ENCODE assay signal across 8 cellular contexts in genomic region chr9:124774131-124774978, GRCh38. TPM values are rescaled to one million over a fixed set of nuclear protein-coding genes. Genes with fewer than 3 reads are reported as not detected.
DNase-seq lines count a peak whose midpoint lies in the region; ATAC-seq and TF ChIP-seq lines count a peak whose summit lies in the region.

No MANE protein-coding gene starts in this region.

- H3K79me2 ChIP-seq in MM.1S (ENCODE audit: low read length), result no peaks in the 10 kb centered on the region

- H3K27me3 ChIP-seq in MM.1S (replicated peaks; ENCODE audit: insufficient read depth, low read length) (peaks cover 15% of the 10 kb centered on the region), upper lobe of right lung (peaks cover 6% of the 10 kb centered on the region)

- no peaks in the 10 kb centered on the region for H3K36me3 ChIP-seq in MM.1S (replicated peaks; ENCODE audit: insufficient read depth, low read length)
- no peaks in the 10 kb centered on the region for H3K36me3 ChIP-seq in upper lobe of right lung

- no peaks in the 10 kb centered on the region for H3K9me3 ChIP-seq in MM.1S (replicated peaks; ENCODE audit: insufficient read depth, low read length)
- no peaks in the 10 kb centered on the region for H3K9me3 ChIP-seq in upper lobe of right lung

- H3K27ac ChIP-seq in MM.1S (ENCODE audit: low read length) (no peak overlapping the region), upper lobe of right lung (no peak overlapping the region)

- no peak overlapping the region for H3K9ac ChIP-seq in MM.1S (ENCODE audit: low read length)

- no peaks in the 10 kb centered on the region for H4K20me1 ChIP-seq in MM.1S (ENCODE audit: insufficient read depth, low read length)

- H3K9me2 ChIP-seq in MM.1S (replicated peaks; ENCODE audit: insufficient read depth, low read length), result no peaks in the 10 kb centered on the region

- TF ChIP-seq CTCF in MM.1S (IDR thresholded peaks at IDR 0.05; ENCODE audit: low read length) (peak; percentile 71), upper lobe of right lung (IDR thresholded peaks at IDR 0.05) (peak; percentile 84)

- H3F3A ChIP-seq in MM.1S (ENCODE audit: insufficient read depth, low read length), result peaks cover 9% of the 10 kb centered on the region; the same call in 1 of the 2 replicates

- H3K4me2 ChIP-seq in MM.1S (ENCODE audit: low read depth, low read length), result no peak overlapping the region

- DNase-seq in DMS79 treated with DMSO at 0.1 percent for 48 hours (lab: John Stamatoyannopoulos, UW) (peak; percentile 53), DMS79 (lab: John Stamatoyannopoulos, UW) (no peak), MM.1S (peak; percentile 66), SK-MEL-5 (ENCODE audit: low read depth, low spot score) (peak; percentile 87), globus pallidus (ENCODE audit: low spot score) (peak; percentile 77), posterior cingulate gyrus (peak; percentile 65 to 97 (median 86)), upper lobe of right lung (peak; percentile 88)
- DNase-seq in activated naive CD4-positive, alpha-beta T cell (lab: John Stamatoyannopoulos, UW), result peak; percentile 62 to 77 (median 72)

- ATAC-seq in upper lobe of right lung, result peak; percentile 62

- in situ Hi-C loops in SK-MEL-5 (cut with HindIII; ENCODE audit: low pct_unique_long_range_greater_than_20kb, low sequenced_read_pairs), result loop anchor here (25.0 kb wide), 1 partner anchor 113 kb away; no protein-coding TSS in a partner anchor

- intact Hi-C loops in posterior cingulate gyrus (cut with DNase I), result loop anchor here (1.0 to 10.0 kb wide), 2 partner anchors 370 to 600 kb away; partner anchors contain the start of gene SCAI
- intact Hi-C loops in upper lobe of right lung (cut with DNase I), result no loop called here

- no peak overlapping the region for H2AFZ ChIP-seq in MM.1S (ENCODE audit: low read length)

- H3K4me1 ChIP-seq in MM.1S (ENCODE audit: low read length), result peaks cover 10% of the 10 kb centered on the region; the same call in 1 of the 2 replicates
- H3K4me1 ChIP-seq in upper lobe of right lung, result peaks cover 20% of the 10 kb centered on the region

- H3K4me3 ChIP-seq in MM.1S (ENCODE audit: low read length), result no peak overlapping the region
- no peak overlapping the region for H3K4me3 ChIP-seq in upper lobe of right lung

RNA-seq across cellular contexts. Expression of gene OLFML2A, which starts 2.6 kb away (rescaled TPM):
- 0.51 and 0.90 TPM in 2 replicates for total RNA-seq in SK-MEL-5 (2014; rRNA removed; shearing (Covaris generic))
- polyA plus RNA-seq in SK-MEL-5 (2015; cell fraction: cytosol; rRNA removed), result 2.1 and 3.2 TPM in 2 replicates
- polyA plus RNA-seq in SK-MEL-5 (2015; cell fraction: nucleus; rRNA removed), result 0.77 and 1.2 TPM in 2 replicates
- 39.5 TPM for total RNA-seq in upper lobe of right lung

RNA-seq across cellular contexts. Expression of gene NR6A1, which starts 3.2 kb away (rescaled TPM):
- total RNA-seq in SK-MEL-5 (2014; rRNA removed; shearing (Covaris generic)), result 7.8 and 8.0 TPM in 2 replicates
- 3.3 and 5.3 TPM in 2 replicates for polyA plus RNA-seq in SK-MEL-5 (2015; cell fraction: cytosol; rRNA removed)
- 15.2 and 16.2 TPM in 2 replicates for polyA plus RNA-seq in SK-MEL-5 (2015; cell fraction: nucleus; rRNA removed)
- total RNA-seq in upper lobe of right lung, result 4.0 TPM

Comparison
In these comparisons a context has a peak if more than half of its experiments do, and no peak if none do; other contexts are left out.
1. RNA of gene OLFML2A, which starts 2.6 kb away (total RNA-seq): 39.5 TPM in upper lobe of right lung (single experiment); 0.51 to 0.90 TPM in SK-MEL-5; every median in the first group is over 10 times any median in the second.